ENCODE assay signal across 7 cellular contexts in the genomic region with DNA sequence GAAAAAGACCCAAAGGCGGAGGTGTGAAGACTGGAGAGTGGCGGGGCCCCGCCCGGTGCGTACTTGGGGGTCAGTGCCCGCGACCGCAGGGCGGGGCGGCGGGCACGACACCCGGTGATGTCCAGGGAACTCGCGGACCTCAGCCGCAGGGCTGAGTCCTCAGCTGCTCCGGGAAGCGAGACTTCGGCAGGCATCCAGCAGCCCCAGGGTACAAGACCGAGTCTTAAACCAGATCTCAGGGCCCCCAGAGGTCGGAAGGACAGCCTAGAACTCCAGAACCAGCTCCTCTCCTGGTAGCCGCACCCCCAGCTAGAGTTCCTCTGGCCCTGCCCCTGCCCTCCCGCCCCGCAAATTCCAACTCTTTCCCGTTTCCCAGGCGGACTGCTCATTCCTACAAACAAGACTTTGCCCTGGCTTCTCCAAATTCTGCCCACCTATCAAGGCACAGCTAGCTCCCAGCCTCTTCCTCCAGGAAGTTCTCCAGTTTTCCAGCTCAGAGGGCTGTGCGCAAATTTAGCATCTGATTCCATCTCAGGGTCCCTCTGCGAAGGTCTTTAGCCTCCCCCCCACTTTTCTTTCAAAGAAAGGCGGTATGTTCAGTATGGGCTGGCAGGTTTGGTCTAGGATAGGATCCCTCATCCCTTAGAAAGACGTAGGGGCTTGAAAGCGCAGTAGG. TPM values are rescaled to one million over a fixed set of nuclear protein-coding genes. Genes with fewer than 3 reads are reported as not detected.
A peak's percentile ranks its signal among the peaks of the same experiment; 100 is the strongest.
DNase-seq lines count a peak whose midpoint lies in the region; ATAC-seq, FAIRE-seq and TF ChIP-seq lines count a peak whose summit lies in the region.

No MANE protein-coding gene starts in this region.

- H3K4me3 ChIP-seq in RWPE2 (ENCODE audit: severe bottlenecking): peak overlapping the region; percentile 1
- H3K4me3 ChIP-seq in endothelial cell of umbilical vein (replicated peaks in 1 of 3; ENCODE audit: insufficient read depth in 1 of 3, low read depth in 1 of 3, low read length in 3 of 3): peak overlapping the region in 1 of 3 experiments; percentile 13
- H3K4me3 ChIP-seq in neural cell (ENCODE audit: low read length): peak overlapping the region; percentile 67

- TF ChIP-seq CTCF in RWPE2 (IDR thresholded peaks at IDR 0.05; ENCODE audit: poor library complexity, severe bottlenecking) (no peak), endothelial cell of umbilical vein (IDR thresholded peaks at IDR 0.05; ENCODE audit: extremely low read depth in 1 of 2, insufficient read depth in 1 of 2, low read depth in 1 of 2, low read length in 2 of 2) (no peak), neural cell (IDR thresholded peaks at IDR 0.05; ENCODE audit: poor library complexity, severe bottlenecking) (no peak)

- no peak for FAIRE-seq in endothelial cell of umbilical vein (lab: Jason Lieb, UNC)

- H3K4me2 ChIP-seq in endothelial cell of umbilical vein (ENCODE audit: insufficient read depth, low read length) (peak overlapping the region; percentile 60), neural cell (ENCODE audit: low read length) (no peak overlapping the region)

- no peaks in the 10 kb centered on the region for H3K9me2 ChIP-seq in neural cell (ENCODE audit: insufficient read depth, low read length)

- H4K20me1 ChIP-seq in endothelial cell of umbilical vein (replicated peaks; ENCODE audit: control insufficient read depth, extremely low read depth, insufficient read depth, low read length) (no peaks in the 10 kb centered on the region), neural cell (ENCODE audit: insufficient read depth) (no peaks in the 10 kb centered on the region)

- dilution Hi-C loops in endothelial cell of umbilical vein (cut with MboI; ENCODE audit: extremely low pct_ligation_motif_present, low sequenced_read_pairs): no loop called here

- H3K9ac ChIP-seq in endothelial cell of umbilical vein (replicated peaks; ENCODE audit: extremely low read depth, insufficient read depth, low read length) (peak overlapping the region; percentile 66), neural cell (ENCODE audit: low read length) (no peak overlapping the region)

- H3K27ac ChIP-seq in RWPE2 (ENCODE audit: poor library complexity, severe bottlenecking) (no peak overlapping the region), endothelial cell of umbilical vein (ENCODE audit: insufficient read depth, low read depth, low read length) (peak overlapping the region; percentile 11), neural cell (ENCODE audit: low read length) (no peak overlapping the region)

- peak; percentile 30 for ATAC-seq in GM18907 (IDR thresholded peaks at IDR 0.05; ENCODE audit: unreplicated experiment)
- ATAC-seq in RWPE2 (ENCODE audit: low read depth): no peak

- H3K27me3 ChIP-seq in RWPE2 (ENCODE audit: insufficient read depth, poor library complexity, severe bottlenecking) (peaks cover 46% of the 10 kb centered on the region), endothelial cell of umbilical vein (ENCODE audit: control insufficient read depth in 2 of 2, insufficient read depth in 2 of 2, low read length in 2 of 2) (peaks cover 7 to 14% of the 10 kb centered on the region in 2 experiments), neural cell (ENCODE audit: insufficient read depth, low read depth, low read length) (peaks cover 50% of the 10 kb centered on the region)

- TF ChIP-seq POLR2A in endothelial cell of umbilical vein (IDR thresholded peaks at IDR 0.05; ENCODE audit: low read depth, low read length): no peak

- intact Hi-C loops in endothelial cell of umbilical vein (cut with micrococcal nuclease): loop anchor here (5.0 kb wide), 1 partner anchor 399 kb away; no protein-coding TSS in a partner anchor

- H3K9me1 ChIP-seq in endothelial cell of umbilical vein (replicated peaks; ENCODE audit: control insufficient read depth, extremely low read depth, insufficient read depth, low read length): no peaks in the 10 kb centered on the region

- no peak for TF ChIP-seq RAD21 in neural cell (conservative IDR thresholded peaks at IDR 0.05)

- H3K79me2 ChIP-seq in endothelial cell of umbilical vein (ENCODE audit: control insufficient read depth, insufficient read depth, low read length): no peaks in the 10 kb centered on the region
- H3K79me2 ChIP-seq in neural cell (replicated peaks; ENCODE audit: insufficient read depth, low read length): no peaks in the 10 kb centered on the region

- BruUV-seq in endothelial cell of umbilical vein (replicated peaks; lab: Mats Ljungman, UMichigan): no TSS peak

- H3K4me1 ChIP-seq in RWPE2 (ENCODE audit: insufficient read depth, poor library complexity, severe bottlenecking) (no peaks in the 10 kb centered on the region), endothelial cell of umbilical vein (ENCODE audit: control insufficient read depth, extremely low read depth, insufficient read depth, low read length) (peaks cover 32% of the 10 kb centered on the region)

- H3K9me3 ChIP-seq in RWPE2 (ENCODE audit: severe bottlenecking) (no peaks in the 10 kb centered on the region), endothelial cell of umbilical vein (replicated peaks; ENCODE audit: control insufficient read depth, insufficient read depth, low read length) (no peaks in the 10 kb centered on the region), neural cell (ENCODE audit: low read length) (no peaks in the 10 kb centered on the region)

- H3K36me3 ChIP-seq in RWPE2 (ENCODE audit: low read depth) (no peaks in the 10 kb centered on the region), endothelial cell of umbilical vein (ENCODE audit: control insufficient read depth in 2 of 2, extremely low read depth in 1 of 2, insufficient read depth in 2 of 2, low read length in 2 of 2) (no peaks in the 10 kb centered on the region), neural cell (ENCODE audit: insufficient read depth, low read length) (no peaks in the 10 kb centered on the region)

- H3F3A ChIP-seq in neural cell (ENCODE audit: insufficient read depth, low read length, poor library complexity, severe bottlenecking): no peaks in the 10 kb centered on the region

- DNase-seq in RWPE2 (ENCODE audit: low spot score) (no peak), endothelial cell of umbilical vein (ENCODE audit: low read depth, low spot score) (peak; percentile 14), COR-L47 (lab: John Stamatoyannopoulos, UW) (no peak), NCI-H2196 (lab: John Stamatoyannopoulos, UW; ENCODE audit: unreplicated experiment) (no peak), midbrain (lab: John Stamatoyannopoulos, UW) (no peak)

- POLR2A ChIA-PET in endothelial cell of umbilical vein (lab: Charles Lee): interaction anchor here (0.6 to 1.0 kb wide), 3 partner anchors 157 to 293 kb away, joined by 3 to 6 read pairs (median 4); no protein-coding TSS in a partner anchor

- CTCF ChIA-PET in endothelial cell of umbilical vein (lab: Charles Lee): interaction anchor here (0.6 to 4.2 kb wide), 48 partner anchors 10 to 431 kb away, joined by 3 to 261 read pairs (median 5); a partner anchor contains a TSS

- H2AFZ ChIP-seq in endothelial cell of umbilical vein (ENCODE audit: low read depth, low read length) (peak overlapping the region; percentile 80), neural cell (ENCODE audit: low read depth, low read length) (no peak overlapping the region)

- TF ChIP-seq EP300 in neural cell (conservative IDR thresholded peaks at IDR 0.05; ENCODE audit: poor library complexity, severe bottlenecking): no peak

RNA-seq across cellular contexts. Expression of a gene that starts 26.0 kb away (rescaled TPM):
- total RNA-seq in endothelial cell of umbilical vein: not detected in 2 replicates
- polyA plus RNA-seq in endothelial cell of umbilical vein (not detected in 2 replicates), neural cell (not detected in 2 replicates)
- not detected in 2 replicates for polyA plus RNA-seq in endothelial cell of umbilical vein (2011; cell fraction: cytosol; rRNA removed)
- polyA plus RNA-seq in endothelial cell of umbilical vein (2011; cell fraction: nucleus; rRNA removed): not detected in 2 replicates
- polyA plus RNA-seq in endothelial cell of umbilical vein (2012): not detected in 2 replicates
- polyA minus RNA-seq in endothelial cell of umbilical vein (not detected in 2 replicates), neural cell (not detected in 2 replicates)
- polyA minus RNA-seq in endothelial cell of umbilical vein (2011; cell fraction: cytosol; rRNA and poly(A)+ RNA removed): not detected
- polyA minus RNA-seq in endothelial cell of umbilical vein (2011; cell fraction: nucleus; rRNA and poly(A)+ RNA removed): not detected in 2 replicates

RNA-seq across cellular contexts. Expression of a gene that starts 37.7 kb away (rescaled TPM):
- 23.4 and 31.7 TPM in 2 replicates for total RNA-seq in endothelial cell of umbilical vein
- polyA plus RNA-seq in endothelial cell of umbilical vein: 16.2 and 19.9 TPM in 2 replicates
- 18.9 and 20.7 TPM in 2 replicates for polyA plus RNA-seq in endothelial cell of umbilical vein (2011; cell fraction: cytosol; rRNA removed)
- polyA plus RNA-seq in endothelial cell of umbilical vein (2011; cell fraction: nucleus; rRNA removed): 42.3 and 47.6 TPM in 2 replicates
- 20.3 and 23.2 TPM in 2 replicates for polyA plus RNA-seq in endothelial cell of umbilical vein (2012)
- 25.7 and 36.9 TPM in 2 replicates for polyA minus RNA-seq in endothelial cell of umbilical vein
- 11.6 TPM for polyA minus RNA-seq in endothelial cell of umbilical vein (2011; cell fraction: cytosol; rRNA and poly(A)+ RNA removed)
- 19.8 and 21.2 TPM in 2 replicates for polyA minus RNA-seq in endothelial cell of umbilical vein (2011; cell fraction: nucleus; rRNA and poly(A)+ RNA removed)
- 15.5 and 21.3 TPM in 2 replicates for polyA plus RNA-seq in neural cell
- 15.2 and 18.5 TPM in 2 replicates for polyA minus RNA-seq in neural cell

RNA-seq across cellular contexts. Expression of a gene that starts 56.7 kb away (rescaled TPM):
- total RNA-seq in endothelial cell of umbilical vein: 19.6 and 21.8 TPM in 2 replicates
- 32.7 and 42.6 TPM in 2 replicates for polyA plus RNA-seq in endothelial cell of umbilical vein
- 24.5 and 24.6 TPM in 2 replicates for polyA plus RNA-seq in endothelial cell of umbilical vein (2011; cell fraction: cytosol; rRNA removed)
- 9.0 and 9.3 TPM in 2 replicates for polyA plus RNA-seq in endothelial cell of umbilical vein (2011; cell fraction: nucleus; rRNA removed)
- polyA plus RNA-seq in endothelial cell of umbilical vein (2012): 21.0 and 22.8 TPM in 2 replicates
- 13.7 and 17.4 TPM in 2 replicates for polyA minus RNA-seq in endothelial cell of umbilical vein
- 14.7 TPM for polyA minus RNA-seq in endothelial cell of umbilical vein (2011; cell fraction: cytosol; rRNA and poly(A)+ RNA removed)
- polyA minus RNA-seq in endothelial cell of umbilical vein (2011; cell fraction: nucleus; rRNA and poly(A)+ RNA removed): 4.0 and 5.1 TPM in 2 replicates
- 36.5 TPM in 2 replicates for polyA plus RNA-seq in neural cell
- polyA minus RNA-seq in neural cell: 16.6 and 21.3 TPM in 2 replicates

RNA-seq across cellular contexts. Expression of a gene that starts 57.8 kb away (rescaled TPM):
- 362 and 389 TPM in 2 replicates for total RNA-seq in endothelial cell of umbilical vein
- 317 and 343 TPM in 2 replicates for polyA plus RNA-seq in endothelial cell of umbilical vein
- 304 and 311 TPM in 2 replicates for polyA plus RNA-seq in endothelial cell of umbilical vein (2011; cell fraction: cytosol; rRNA removed)
- polyA plus RNA-seq in endothelial cell of umbilical vein (2011; cell fraction: nucleus; rRNA removed): 134 and 184 TPM in 2 replicates
- 406 and 507 TPM in 2 replicates for polyA plus RNA-seq in endothelial cell of umbilical vein (2012)
- polyA minus RNA-seq in endothelial cell of umbilical vein: 347 and 391 TPM in 2 replicates
- 259 TPM for polyA minus RNA-seq in endothelial cell of umbilical vein (2011; cell fraction: cytosol; rRNA and poly(A)+ RNA removed)
- polyA minus RNA-seq in endothelial cell of umbilical vein (2011; cell fraction: nucleus; rRNA and poly(A)+ RNA removed): 59.8 and 83.0 TPM in 2 replicates
- 309 and 310 TPM in 2 replicates for polyA plus RNA-seq in neural cell
- polyA minus RNA-seq in neural cell: 196 and 202 TPM in 2 replicates
